ENCODE assay signal across 11 cellular contexts in genomic region chr10:1044146-1044545, GRCh38. TPM values are rescaled to one million over a fixed set of nuclear protein-coding genes. Genes with fewer than 3 reads are reported as not detected.
DNase-seq lines count a peak whose midpoint lies in the region; ATAC-seq and TF ChIP-seq lines count a peak whose summit lies in the region.
"Had no signal": no experiment of that assay in that cellular context is flagged by ENCODE, and none has a peak within 500 bp of the region (broad histone marks: within the 10 kb centered on the region; RNA-seq: fewer than 3 reads in every experiment).

No MANE protein-coding gene starts in this region.

- BruUV-seq in Calu3 (replicated peaks; lab: Mats Ljungman, UMichigan), result no TSS peak

- H3K27me3 ChIP-seq in Peyer's patch (no peaks in the 10 kb centered on the region), tibial artery (no peaks in the 10 kb centered on the region)
- no peaks in the 10 kb centered on the region for H3K27me3 ChIP-seq in effector memory CD4-positive, alpha-beta T cell (replicated peaks; ENCODE audit: control insufficient read depth, insufficient read depth, low read length, poor library complexity, severe bottlenecking)

- TF ChIP-seq CTCF in Calu3 (IDR thresholded peaks at IDR 0.05; ENCODE audit: unreplicated experiment) (no peak), Peyer's patch (IDR thresholded peaks at IDR 0.05) (no peak), osteocyte (IDR thresholded peaks at IDR 0.05) (no peak), tibial artery (IDR thresholded peaks at IDR 0.05) (no peak)

- no peaks in the 10 kb centered on the region for H3K9me3 ChIP-seq in Peyer's patch
- no peaks in the 10 kb centered on the region for H3K9me3 ChIP-seq in effector memory CD4-positive, alpha-beta T cell (ENCODE audit: control insufficient read depth, low read length)
- no peaks in the 10 kb centered on the region for H3K9me3 ChIP-seq in tibial artery

- H3K27ac Mint-ChIP-seq in Calu3 (ENCODE audit: unreplicated experiment) (peak overlapping the region; percentile 74), osteocyte (ENCODE audit: unreplicated experiment) (peak overlapping the region; percentile 49)

- no peaks in the 10 kb centered on the region for H3K9me3 Mint-ChIP-seq in Calu3 (ENCODE audit: low read depth, unreplicated experiment)
- H3K9me3 Mint-ChIP-seq in osteocyte (ENCODE audit: unreplicated experiment), result no peaks in the 10 kb centered on the region

- TF ChIP-seq POLR2A in Peyer's patch (IDR thresholded peaks at IDR 0.05), result no peak

- ATAC-seq in HG03045 (IDR thresholded peaks at IDR 0.05; ENCODE audit: unreplicated experiment) (no peak), HG02884 (IDR thresholded peaks at IDR 0.05; ENCODE audit: unreplicated experiment) (no peak)

- H3K4me3 Mint-ChIP-seq in Calu3 (ENCODE audit: low read depth, unreplicated experiment), result peak overlapping the region; percentile 57
- H3K4me3 Mint-ChIP-seq in osteocyte (ENCODE audit: unreplicated experiment), result no peak overlapping the region

- H3K27ac ChIP-seq in Peyer's patch, result peak overlapping the region; percentile 62 to 84 (median 73)
- peak overlapping the region; percentile 29 for H3K27ac ChIP-seq in effector memory CD4-positive, alpha-beta T cell (ENCODE audit: insufficient read depth, low read length, poor library complexity, severe bottlenecking)
- H3K27ac ChIP-seq in tibial artery, result peak overlapping the region in 1 of 2 donors; percentile 2

- DNase-seq in Calu3 (no peak), Peyer's patch (no peak), osteocyte (ENCODE audit: extremely low spot score, unreplicated experiment) (no peak), tibial artery (no peak), epidermal melanocyte (ENCODE audit: insufficient read length, low spot score) (no peak)
- no peak for DNase-seq in effector memory CD4-positive, alpha-beta T cell
- DNase-seq: NCI-H446 had no signal

- H3K4me3 ChIP-seq in Peyer's patch (peak overlapping the region in 1 of 4 donors; percentile 35), tibial artery (no peak overlapping the region)
- H3K4me3 ChIP-seq in effector memory CD4-positive, alpha-beta T cell (ENCODE audit: insufficient read depth, low read depth, low read length, poor library complexity, severe bottlenecking), result no peak overlapping the region

- H3K36me3 ChIP-seq in Peyer's patch, result peaks cover 0 to 44% (median 5%) of the 10 kb centered on the region in 3 donors
- H3K36me3 ChIP-seq in effector memory CD4-positive, alpha-beta T cell (ENCODE audit: control insufficient read depth, insufficient read depth, low read length), result peaks cover 15% of the 10 kb centered on the region
- peaks cover 25 to 36% (median 35%) of the 10 kb centered on the region in 3 donors for H3K36me3 ChIP-seq in tibial artery

- peaks cover 0 to 10% (median 0%) of the 10 kb centered on the region in 4 donors for H3K4me1 ChIP-seq in Peyer's patch
- H3K4me1 ChIP-seq in effector memory CD4-positive, alpha-beta T cell (ENCODE audit: control insufficient read depth, insufficient read depth, low read length, poor library complexity, severe bottlenecking), result peaks cover 23% of the 10 kb centered on the region
- H3K4me1 ChIP-seq in tibial artery, result peaks cover 0 to 17% (median 8%) of the 10 kb centered on the region in 4 donors

- H3K4me1 Mint-ChIP-seq in Calu3 (ENCODE audit: low read depth, unreplicated experiment), result peaks cover 34% of the 10 kb centered on the region
- peaks cover 42% of the 10 kb centered on the region for H3K4me1 Mint-ChIP-seq in osteocyte (ENCODE audit: unreplicated experiment)

- H3K36me3 Mint-ChIP-seq in Calu3 (ENCODE audit: insufficient read depth, unreplicated experiment), result peaks cover 80% of the 10 kb centered on the region
- H3K36me3 Mint-ChIP-seq in osteocyte (ENCODE audit: unreplicated experiment), result peaks cover 23% of the 10 kb centered on the region

- CTCF ChIA-PET in Calu3 (lab: Charles Lee), result no interaction called here

- no peaks in the 10 kb centered on the region for H3K27me3 Mint-ChIP-seq in Calu3 (ENCODE audit: unreplicated experiment)
- no peaks in the 10 kb centered on the region for H3K27me3 Mint-ChIP-seq in osteocyte (ENCODE audit: unreplicated experiment)

- intact Hi-C loops in Calu3 (cut with micrococcal nuclease; ENCODE audit: unreplicated experiment), result no loop called here
- intact Hi-C loops in tibial artery (cut with DNase I; ENCODE audit: low total_unique reads), result no loop called here

RNA-seq across cellular contexts. Expression of gene IDI1, which starts 4.8 kb away (rescaled TPM):
- 101 and 108 TPM in 2 replicates for total RNA-seq in Calu3 (2022)
- total RNA-seq in Peyer's patch, result 10 to 100 TPM; 52.0 to 71.0 (median 60.5) TPM
- total RNA-seq in osteocyte, result 26.0 and 31.7 TPM in 2 replicates

RNA-seq across cellular contexts. Expression of gene WDR37, which starts 12.0 kb away (rescaled TPM):
- total RNA-seq in Calu3 (2022) (16.1 and 17.8 TPM in 2 replicates), Peyer's patch (10 to 100 TPM; 16.8 to 28.8 (median 22.3) TPM), osteocyte (13.6 and 15.3 TPM in 2 replicates)

RNA-seq across cellular contexts. Expression of gene IDI2, which starts 18.5 kb away (rescaled TPM):
- total RNA-seq in Calu3 (2022), result not detected in 2 replicates
- not detected for total RNA-seq in Peyer's patch
- not detected in 2 replicates for total RNA-seq in osteocyte
- total RNA-seq: HT-29, mesenteric fat pad had no signal

RNA-seq across cellular contexts. Expression of gene GTPBP4, which starts 55.9 kb away (rescaled TPM):
- total RNA-seq in Calu3 (2022) (123 and 128 TPM in 2 replicates), Peyer's patch (100 to 1,000 TPM in 1 of 4 donors, 10 to 100 TPM in 3; 16.9 to 196 (median 22.6) TPM), osteocyte (47.7 and 53.7 TPM in 2 replicates)
